ENCODE assay signal across 1 cellular context in genomic region chr19:48965806-48966540, GRCh38.
TF ChIP-seq lines count a peak whose summit lies in the region.

No MANE protein-coding gene starts in this region.

TF ChIP-seq in SK-N-SH, 30 proteins besides CTCF, POLR2A, EP300 and RAD21 (continued from another document):
- peak; percentile 10; the same call in 1 of the 2 replicates for TF ChIP-seq ZBTB33 (IDR thresholded peaks at IDR 0.05; ENCODE audit: borderline replicate concordance, low read depth)
- TF ChIP-seq FOXM1 (IDR thresholded peaks at IDR 0.05; ENCODE audit: low read depth): no peak
- TF ChIP-seq CHD2 (IDR thresholded peaks at IDR 0.05; ENCODE audit: low read length, partially characterized antibody): peak; percentile 72
